25 cellular contexts compared by ENCODE assay signal in genomic region chr3:65516998-65517397, GRCh38.
"Had no signal": no experiment of that assay in that cellular context is flagged by ENCODE, and none has a peak within 500 bp of the region (broad histone marks: within the 10 kb centered on the region; RNA-seq: fewer than 3 reads in every experiment).

No MANE protein-coding gene starts in this region.

- H3K36me3 ChIP-seq: colonic mucosa, esophagus squamous epithelium, gastrocnemius medialis, heart right ventricle, left lung, lower lobe of right lung had no signal

- DNase-seq: colonic mucosa; cortex of kidney; effector CD8-positive, alpha-beta T cell; effector memory CD8-positive, alpha-beta T cell; endodermal cell; erythroblast; esophagus squamous epithelium; foreskin fibroblast; foreskin melanocyte; gastrocnemius medialis; glutamatergic neuron; head of caudate nucleus; heart right ventricle; hippocampal formation; left cardiac atrium; left ventricle myocardium superior; lower lobe of right lung; mesenchymal stem cell; mucosa of descending colon; naive B cell had no signal

- H3K9me3 ChIP-seq: colonic mucosa, esophagus squamous epithelium, gastrocnemius medialis, lower lobe of right lung, mucosa of descending colon had no signal

- H3K4me1 ChIP-seq: colonic mucosa, esophagus squamous epithelium, gastrocnemius medialis, left lung, lower lobe of right lung had no signal

- H3K36me3 Mint-ChIP-seq: naive B cell had no signal

- H3K27ac Mint-ChIP-seq: dendritic cell treated with granulocyte-macrophage colony-stimulating factor and Interleukin-4, amounts not matched to agents 40 ng/mL and 50 ng/mL, for 4 days; effector memory CD8-positive, alpha-beta T cell; endodermal cell; mesothelial cell of epicardium; naive B cell had no signal

- ATAC-seq: effector memory CD8-positive, alpha-beta T cell; esophagus mucosa; gastrocnemius medialis; heart right ventricle; left cardiac atrium; left lung; left ventricle myocardium superior; lower lobe of right lung; mucosa of descending colon had no signal

- H3K4me1 Mint-ChIP-seq: endodermal cell, mesothelial cell of epicardium, naive B cell had no signal

- H3K27ac ChIP-seq: colonic mucosa, epithelial cell of prostate, esophagus squamous epithelium, gastrocnemius medialis, heart right ventricle, left lung, lower lobe of right lung had no signal

- H3K27me3 Mint-ChIP-seq: dendritic cell treated with granulocyte-macrophage colony-stimulating factor and Interleukin-4, amounts not matched to agents 40 ng/mL and 50 ng/mL, for 4 days; effector memory CD8-positive, alpha-beta T cell; naive B cell had no signal

- H3K27me3 ChIP-seq: colonic mucosa, esophagus squamous epithelium, gastrocnemius medialis, heart right ventricle, left lung had no signal

- H3K4me3 ChIP-seq: colonic mucosa, esophagus squamous epithelium, gastrocnemius medialis, heart right ventricle, left lung, lower lobe of right lung, mucosa of descending colon had no signal

- H3K4me3 Mint-ChIP-seq: dendritic cell treated with granulocyte-macrophage colony-stimulating factor and Interleukin-4, amounts not matched to agents 40 ng/mL and 50 ng/mL, for 4 days; effector memory CD8-positive, alpha-beta T cell; endodermal cell; mesothelial cell of epicardium; naive B cell had no signal
